Comparison of ENCODE assay signal across 1 cellular context in the genomic region with DNA sequence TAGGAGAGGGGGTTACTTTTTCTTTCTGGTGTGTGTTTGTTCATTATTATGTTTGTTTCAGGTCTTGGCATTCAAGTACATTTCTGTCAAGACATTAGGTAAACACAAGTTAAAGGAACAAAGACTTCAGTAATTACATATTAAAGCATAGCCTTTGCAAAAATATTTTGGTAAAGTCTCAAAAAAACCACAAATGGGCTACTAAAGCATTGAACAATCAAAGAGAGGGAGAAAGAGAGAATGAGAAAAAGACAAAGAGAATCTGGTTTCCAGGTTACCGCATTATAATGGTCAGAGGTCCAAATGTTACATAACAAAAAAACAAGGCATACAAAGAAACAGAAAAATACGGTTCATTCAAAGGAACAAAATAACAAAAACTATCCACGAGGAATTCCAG.
TF ChIP-seq lines count a peak whose summit lies in the region.

No MANE protein-coding gene starts in this region.

TF ChIP-seq in GM23338, 12 proteins besides CTCF, POLR2A, EP300 and RAD21 (continued from another document):
- TF ChIP-seq, protein P1, sequence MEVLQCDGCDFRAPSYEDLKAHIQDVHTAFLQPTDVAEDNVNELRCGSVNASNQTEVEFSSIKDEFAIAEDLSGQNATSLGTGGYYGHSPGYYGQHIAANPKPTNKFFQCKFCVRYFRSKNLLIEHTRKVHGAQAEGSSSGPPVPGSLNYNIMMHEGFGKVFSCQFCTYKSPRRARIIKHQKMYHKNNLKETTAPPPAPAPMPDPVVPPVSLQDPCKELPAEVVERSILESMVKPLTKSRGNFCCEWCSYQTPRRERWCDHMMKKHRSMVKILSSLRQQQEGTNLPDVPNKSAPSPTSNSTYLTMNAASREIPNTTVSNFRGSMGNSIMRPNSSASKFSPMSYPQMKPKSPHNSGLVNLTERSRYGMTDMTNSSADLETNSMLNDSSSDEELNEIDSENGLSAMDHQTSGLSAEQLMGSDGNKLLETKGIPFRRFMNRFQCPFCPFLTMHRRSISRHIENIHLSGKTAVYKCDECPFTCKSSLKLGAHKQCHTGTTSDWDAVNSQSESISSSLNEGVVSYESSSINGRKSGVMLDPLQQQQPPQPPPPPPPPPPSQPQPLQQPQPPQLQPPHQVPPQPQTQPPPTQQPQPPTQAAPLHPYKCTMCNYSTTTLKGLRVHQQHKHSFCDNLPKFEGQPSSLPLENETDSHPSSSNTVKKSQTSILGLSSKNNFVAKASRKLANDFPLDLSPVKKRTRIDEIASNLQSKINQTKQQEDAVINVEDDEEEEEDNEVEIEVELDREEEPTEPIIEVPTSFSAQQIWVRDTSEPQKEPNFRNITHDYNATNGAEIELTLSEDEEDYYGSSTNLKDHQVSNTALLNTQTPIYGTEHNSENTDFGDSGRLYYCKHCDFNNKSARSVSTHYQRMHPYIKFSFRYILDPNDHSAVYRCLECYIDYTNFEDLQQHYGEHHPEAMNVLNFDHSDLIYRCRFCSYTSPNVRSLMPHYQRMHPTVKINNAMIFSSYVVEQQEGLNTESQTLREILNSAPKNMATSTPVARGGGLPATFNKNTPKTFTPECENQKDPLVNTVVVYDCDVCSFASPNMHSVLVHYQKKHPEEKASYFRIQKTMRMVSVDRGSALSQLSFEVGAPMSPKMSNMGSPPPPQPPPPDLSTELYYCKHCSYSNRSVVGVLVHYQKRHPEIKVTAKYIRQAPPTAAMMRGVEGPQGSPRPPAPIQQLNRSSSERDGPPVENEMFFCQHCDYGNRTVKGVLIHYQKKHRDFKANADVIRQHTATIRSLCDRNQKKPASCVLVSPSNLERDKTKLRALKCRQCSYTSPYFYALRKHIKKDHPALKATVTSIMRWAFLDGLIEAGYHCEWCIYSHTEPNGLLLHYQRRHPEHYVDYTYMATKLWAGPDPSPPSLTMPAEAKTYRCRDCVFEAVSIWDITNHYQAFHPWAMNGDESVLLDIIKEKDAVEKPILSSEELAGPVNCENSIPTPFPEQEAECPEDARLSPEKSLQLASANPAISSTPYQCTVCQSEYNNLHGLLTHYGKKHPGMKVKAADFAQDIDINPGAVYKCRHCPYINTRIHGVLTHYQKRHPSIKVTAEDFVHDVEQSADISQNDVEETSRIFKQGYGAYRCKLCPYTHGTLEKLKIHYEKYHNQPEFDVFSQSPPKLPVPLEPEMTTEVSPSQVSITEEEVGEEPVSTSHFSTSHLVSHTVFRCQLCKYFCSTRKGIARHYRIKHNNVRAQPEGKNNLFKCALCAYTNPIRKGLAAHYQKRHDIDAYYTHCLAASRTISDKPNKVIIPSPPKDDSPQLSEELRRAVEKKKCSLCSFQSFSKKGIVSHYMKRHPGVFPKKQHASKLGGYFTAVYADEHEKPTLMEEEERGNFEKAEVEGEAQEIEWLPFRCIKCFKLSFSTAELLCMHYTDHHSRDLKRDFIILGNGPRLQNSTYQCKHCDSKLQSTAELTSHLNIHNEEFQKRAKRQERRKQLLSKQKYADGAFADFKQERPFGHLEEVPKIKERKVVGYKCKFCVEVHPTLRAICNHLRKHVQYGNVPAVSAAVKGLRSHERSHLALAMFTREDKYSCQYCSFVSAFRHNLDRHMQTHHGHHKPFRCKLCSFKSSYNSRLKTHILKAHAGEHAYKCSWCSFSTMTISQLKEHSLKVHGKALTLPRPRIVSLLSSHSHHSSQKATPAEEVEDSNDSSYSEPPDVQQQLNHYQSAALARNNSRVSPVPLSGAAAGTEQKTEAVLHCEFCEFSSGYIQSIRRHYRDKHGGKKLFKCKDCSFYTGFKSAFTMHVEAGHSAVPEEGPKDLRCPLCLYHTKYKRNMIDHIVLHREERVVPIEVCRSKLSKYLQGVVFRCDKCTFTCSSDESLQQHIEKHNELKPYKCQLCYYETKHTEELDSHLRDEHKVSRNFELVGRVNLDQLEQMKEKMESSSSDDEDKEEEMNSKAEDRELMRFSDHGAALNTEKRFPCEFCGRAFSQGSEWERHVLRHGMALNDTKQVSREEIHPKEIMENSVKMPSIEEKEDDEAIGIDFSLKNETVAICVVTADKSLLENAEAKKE (CRISPR knock-in tag; IDR thresholded peaks at IDR 0.05) = no peak
- TF ChIP-seq ZNF331 (CRISPR knock-in tag; IDR thresholded peaks at IDR 0.05; ENCODE audit: low read depth) = no peak
